ENCODE assay signal across 1 cellular context in genomic region chr14:57346741-57347140, GRCh38.
A peak's percentile ranks its signal among the peaks of the same experiment; 100 is the strongest.
TF ChIP-seq lines count a peak whose summit lies in the region.

No MANE protein-coding gene starts in this region.

TF ChIP-seq in HepG2, 621 proteins besides CTCF, POLR2A, EP300 and RAD21 (continued from another document):
- TF ChIP-seq GABPB1 (CRISPR knock-in tag; IDR thresholded peaks at IDR 0.05) (no peak), ZIK1 (CRISPR knock-in tag; IDR thresholded peaks at IDR 0.05; ENCODE audit: borderline replicate concordance, low read depth) (no peak), HMG20B (CRISPR knock-in tag; conservative IDR thresholded peaks at IDR 0.05) (peak; percentile 37; the same call in 1 of the 2 replicates)
